Comparison of ENCODE assay signal across 8 cellular contexts in the genomic region with DNA sequence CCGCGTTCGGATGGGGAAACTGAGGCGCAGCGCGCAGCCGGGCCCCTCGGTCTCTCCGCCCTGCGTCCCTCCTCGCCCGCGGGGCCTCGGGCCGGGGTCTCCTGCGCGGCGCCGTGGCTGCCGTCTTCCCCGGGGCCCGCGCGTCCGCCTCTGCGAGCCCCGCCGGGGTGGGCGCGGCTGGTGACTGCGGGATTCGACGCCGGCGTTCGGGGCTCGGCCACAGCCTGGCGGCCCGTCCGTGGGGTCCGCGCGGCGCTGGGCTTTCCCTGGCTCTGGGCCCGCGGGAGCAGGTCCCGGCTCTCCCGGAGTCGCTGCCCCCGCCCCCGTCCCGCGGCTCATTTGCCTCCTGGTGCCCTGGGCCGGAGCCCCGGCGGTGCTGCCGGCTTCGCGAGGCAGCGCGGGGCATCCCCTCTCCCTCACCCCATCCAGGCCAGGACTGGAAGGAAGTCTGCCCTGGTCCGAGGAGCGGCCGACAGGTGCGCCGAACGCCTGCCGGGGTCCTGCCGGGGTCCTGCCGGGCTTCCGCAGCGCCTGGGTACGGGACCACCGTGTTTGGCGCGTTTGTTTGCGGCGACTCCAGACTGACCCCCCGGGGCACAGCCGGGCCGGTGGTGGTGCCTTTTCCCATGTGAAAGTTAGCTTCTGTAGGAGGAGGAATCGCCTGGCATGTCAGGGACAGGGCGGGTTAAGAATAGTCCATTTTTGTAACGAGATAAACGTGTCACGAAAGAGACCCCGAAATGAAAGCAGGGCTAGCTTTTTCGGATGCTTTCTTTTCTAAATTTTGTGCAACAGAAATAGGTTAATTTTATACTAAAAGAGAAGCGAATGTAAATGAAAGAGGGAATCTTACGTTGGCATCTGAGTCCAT.
DNase-seq lines count a peak whose midpoint lies in the region; ATAC-seq and TF ChIP-seq lines count a peak whose summit lies in the region.

No MANE protein-coding gene starts in this region.

- H3K79me2 ChIP-seq in DOHH2 (ENCODE audit: control insufficient read depth, low read length) = peaks cover 15% of the 10 kb centered on the region

- H3K4me1 ChIP-seq in DOHH2 (ENCODE audit: control insufficient read depth, low read length) = peaks cover 26% of the 10 kb centered on the region

- H3K9me3 ChIP-seq in DOHH2 (ENCODE audit: control insufficient read depth, insufficient read depth, low read length) = no peaks in the 10 kb centered on the region

- peak overlapping the region; percentile 80 for H3K27ac Mint-ChIP-seq in activated naive CD8-positive, alpha-beta T cell treated with anti-CD3 and anti-CD28 coated beads, Interleukin-2, amount 50 U/mL, for 24 hours
- peak overlapping the region; percentile 77 for H3K27ac Mint-ChIP-seq in stimulated activated naive CD8-positive, alpha-beta T cell treated with anti-CD3 and anti-CD28 coated beads, Interleukin-15, Interleukin-2, amounts not matched to agents 100 ng/mL and 50 ng/mL, for 24 hours

- no peak for DNase-seq in activated naive CD8-positive, alpha-beta T cell treated with anti-CD3 and anti-CD28 coated beads, Interleukin-2, amount 50 U/mL, for 24 hours
- DNase-seq in iPS-NIHi7 (ENCODE audit: extremely low spot score) (peak; percentile 58), DMS79 treated with DMSO at 0.1 percent for 48 hours (lab: John Stamatoyannopoulos, UW) (no peak), superior temporal gyrus (ENCODE audit: extremely low spot score) (no peak)

- no peaks in the 10 kb centered on the region for H3F3A ChIP-seq in DOHH2 (ENCODE audit: control insufficient read depth, insufficient read depth)

- H3K27ac ChIP-seq in DOHH2 (ENCODE audit: low read depth, low read length) = no peak overlapping the region

- no peaks in the 10 kb centered on the region for H3K9me2 ChIP-seq in DOHH2 (replicated peaks; ENCODE audit: control insufficient read depth, low read length)

- H3K36me3 Mint-ChIP-seq in activated naive CD8-positive, alpha-beta T cell treated with anti-CD3 and anti-CD28 coated beads, Interleukin-2, amount 50 U/mL, for 24 hours (ENCODE audit: low read depth) = peaks cover 9% of the 10 kb centered on the region
- H3K36me3 Mint-ChIP-seq in stimulated activated naive CD8-positive, alpha-beta T cell treated with anti-CD3 and anti-CD28 coated beads, Interleukin-15, Interleukin-2, amounts not matched to agents 100 ng/mL and 50 ng/mL, for 24 hours (ENCODE audit: low read depth) = no peaks in the 10 kb centered on the region

- peak overlapping the region; percentile 78 for H3K4me3 Mint-ChIP-seq in activated naive CD8-positive, alpha-beta T cell treated with anti-CD3 and anti-CD28 coated beads, Interleukin-2, amount 50 U/mL, for 24 hours
- peak overlapping the region; percentile 81 for H3K4me3 Mint-ChIP-seq in stimulated activated naive CD8-positive, alpha-beta T cell treated with anti-CD3 and anti-CD28 coated beads, Interleukin-15, Interleukin-2, amounts not matched to agents 100 ng/mL and 50 ng/mL, for 24 hours

- H3K4me3 ChIP-seq in DOHH2 (ENCODE audit: low read length) = peak overlapping the region; percentile 82

- peaks cover 24% of the 10 kb centered on the region for H3K27me3 ChIP-seq in DOHH2 (ENCODE audit: control insufficient read depth, low read length)

- H4K20me1 ChIP-seq in DOHH2 (ENCODE audit: control insufficient read depth, insufficient read depth, low read depth, low read length) = no peaks in the 10 kb centered on the region

- no peak for TF ChIP-seq CTCF in DOHH2 (IDR thresholded peaks at IDR 0.05; ENCODE audit: low read depth, low read length, poor library complexity, severe bottlenecking)

- ATAC-seq in HG02798 (IDR thresholded peaks at IDR 0.05; ENCODE audit: poor library complexity, unreplicated experiment) = peak; percentile 17
- no peak for ATAC-seq in activated naive CD8-positive, alpha-beta T cell treated with anti-CD3 and anti-CD28 coated beads, Interleukin-2, amount 50 U/mL, for 24 hours
- ATAC-seq in HG03521 (IDR thresholded peaks at IDR 0.05; ENCODE audit: unreplicated experiment) = no peak

- peak overlapping the region; percentile 86 for H3K4me2 ChIP-seq in DOHH2 (ENCODE audit: low read length)

- H3K36me3 ChIP-seq in DOHH2 (ENCODE audit: control insufficient read depth, low read length) = peaks cover 9% of the 10 kb centered on the region

- H3K9me3 Mint-ChIP-seq in activated naive CD8-positive, alpha-beta T cell treated with anti-CD3 and anti-CD28 coated beads, Interleukin-2, amount 50 U/mL, for 24 hours = no peaks in the 10 kb centered on the region
- H3K9me3 Mint-ChIP-seq in stimulated activated naive CD8-positive, alpha-beta T cell treated with anti-CD3 and anti-CD28 coated beads, Interleukin-15, Interleukin-2, amounts not matched to agents 100 ng/mL and 50 ng/mL, for 24 hours = no peaks in the 10 kb centered on the region

- peaks cover 2% of the 10 kb centered on the region for H3K27me3 Mint-ChIP-seq in activated naive CD8-positive, alpha-beta T cell treated with anti-CD3 and anti-CD28 coated beads, Interleukin-2, amount 50 U/mL, for 24 hours
- H3K27me3 Mint-ChIP-seq in stimulated activated naive CD8-positive, alpha-beta T cell treated with anti-CD3 and anti-CD28 coated beads, Interleukin-15, Interleukin-2, amounts not matched to agents 100 ng/mL and 50 ng/mL, for 24 hours = no peaks in the 10 kb centered on the region

- H3K4me1 Mint-ChIP-seq in activated naive CD8-positive, alpha-beta T cell treated with anti-CD3 and anti-CD28 coated beads, Interleukin-2, amount 50 U/mL, for 24 hours = peaks cover 21% of the 10 kb centered on the region
- H3K4me1 Mint-ChIP-seq in stimulated activated naive CD8-positive, alpha-beta T cell treated with anti-CD3 and anti-CD28 coated beads, Interleukin-15, Interleukin-2, amounts not matched to agents 100 ng/mL and 50 ng/mL, for 24 hours (ENCODE audit: low read depth) = peaks cover 31% of the 10 kb centered on the region
